ENCODE assay signal across 1 cellular context in genomic region chr1:225934711-225935110, GRCh38.
TF ChIP-seq lines count a peak whose summit lies in the region.

No MANE protein-coding gene starts in this region.

TF ChIP-seq in IMR-90, 13 proteins besides CTCF, POLR2A, EP300 and RAD21 (continued from another document):
- TF ChIP-seq MAZ (IDR thresholded peaks at IDR 0.05; ENCODE audit: borderline replicate concordance, low read depth, low read length) (no peak), SMC3 (IDR thresholded peaks at IDR 0.05; ENCODE audit: low read depth, low read length) (no peak), NFE2L2 (IDR thresholded peaks at IDR 0.05; ENCODE audit: low read depth, low read length) (no peak), BHLHE40 (IDR thresholded peaks at IDR 0.05; ENCODE audit: low read depth, low read length) (no peak), CHD1 (IDR thresholded peaks at IDR 0.05; ENCODE audit: low read depth, low read length) (no peak), RCOR1 (IDR thresholded peaks at IDR 0.05; ENCODE audit: insufficient replicate concordance, low read length) (no peak), RFX5 (IDR thresholded peaks at IDR 0.05; ENCODE audit: low read depth, low read length) (no peak)
